In genomic region chr18:49646864-49647263, GRCh38 we compare ENCODE assay signal across 20 cellular contexts.
DNase-seq lines count a peak whose midpoint lies in the region; ATAC-seq, FAIRE-seq and TF ChIP-seq lines count a peak whose summit lies in the region.
"Had no signal": no experiment of that assay in that cellular context is flagged by ENCODE, and none has a peak within 500 bp of the region (broad histone marks: within the 10 kb centered on the region; RNA-seq: fewer than 3 reads in every experiment).

No MANE protein-coding gene starts in this region.

- H3K4me3 ChIP-seq in left ventricle myocardium inferior (no peak overlapping the region), small intestine (ENCODE audit: low read depth in 1 of 2, low read length in 2 of 2) (no peak overlapping the region)
- H3K4me3 ChIP-seq: BLaER1, SJSA1 had no signal

- H3K4me1 ChIP-seq in left ventricle myocardium inferior (peaks cover 35% of the 10 kb centered on the region), small intestine (ENCODE audit: control insufficient read depth in 2 of 2, insufficient read depth in 1 of 2, low read depth in 1 of 2, low read length in 1 of 2) (peaks cover 6% of the 10 kb centered on the region in 2 donors)
- H3K4me1 ChIP-seq: BLaER1 had no signal

- WGBS in small intestine, 3 donors: 39 to 67% (median 52%) methylated on average over 4 of the region's 4 CpGs

- no peak for DNase-seq in left ventricle myocardium inferior
- DNase-seq in Right ventricle myocardium inferior (ENCODE audit: missing footprints): no peak
- peak; percentile 2 for DNase-seq in mesenteric fat pad (ENCODE audit: low spot score)
- DNase-seq in small intestine: peak; percentile 74
- DNase-seq in NCI-H82 (lab: John Stamatoyannopoulos, UW): no peak
- no peak for DNase-seq in kidney tubule cell (ENCODE audit: low spot score)
- no peak for DNase-seq in DMS 273 (lab: John Stamatoyannopoulos, UW; ENCODE audit: unreplicated experiment)
- DNase-seq: DMS153; H9; Karpas-422; NCI-H1930; NCI-H510A treated with DMSO at 0.1 percent for 48 hours; NK-92 treated with Interleukin-12 subunit alpha and Interleukin-12 subunit beta, amount 100 ng/mL, for 24 hours; OCI-M1 had no signal

- no peaks in the 10 kb centered on the region for H3K36me3 ChIP-seq in left ventricle myocardium inferior
- H3K36me3 ChIP-seq in small intestine (ENCODE audit: control insufficient read depth in 2 of 2, insufficient read depth in 2 of 2, low read length in 2 of 2): no peaks in the 10 kb centered on the region
- H3K36me3 ChIP-seq: BLaER1, SJSA1 had no signal

- H3K9me3 ChIP-seq in left ventricle myocardium inferior (replicated peaks) (no peaks in the 10 kb centered on the region), small intestine (ENCODE audit: control insufficient read depth, low read depth) (no peaks in the 10 kb centered on the region)
- H3K9me3 ChIP-seq: BLaER1, SJSA1 had no signal

- no peak for FAIRE-seq in small intestine (lab: Jason Lieb, UNC)
- FAIRE-seq: GM18507 had no signal

- no peak for TF ChIP-seq CTCF in left ventricle myocardium inferior (IDR thresholded peaks at IDR 0.05; ENCODE audit: borderline replicate concordance)

- H3K27me3 ChIP-seq in left ventricle myocardium inferior (ENCODE audit: low read depth) (peaks cover 43% of the 10 kb centered on the region), small intestine (ENCODE audit: control insufficient read depth in 2 of 2, insufficient read depth in 2 of 2, low read length in 2 of 2) (no peaks in the 10 kb centered on the region)
- H3K27me3 ChIP-seq: BLaER1, SJSA1 had no signal

- ATAC-seq in Right ventricle myocardium inferior: no peak
- ATAC-seq in HG03432 (IDR thresholded peaks at IDR 0.05; ENCODE audit: unreplicated experiment): no peak

- intact Hi-C loops in left ventricle myocardium inferior (cut with micrococcal nuclease): no loop called here
- intact Hi-C loops in Right ventricle myocardium inferior (cut with DNase I): no loop called here

- H3K27ac ChIP-seq in left ventricle myocardium inferior (replicated peaks) (peak overlapping the region; percentile 59), small intestine (ENCODE audit: low read depth in 1 of 2, low read length in 1 of 2) (peak overlapping the region in 1 of 2 donors; percentile 49)
- H3K27ac ChIP-seq: 22Rv1, BLaER1, RWPE1, SJSA1 had no signal

Comparison
In these comparisons a context has a peak if more than half of its experiments do, and no peak if none do; other contexts are left out.
1. DNase-seq: peak in mesenteric fat pad (single experiment) and small intestine (single experiment); none in left ventricle myocardium inferior (single experiment), Right ventricle myocardium inferior (single experiment), NCI-H82 (single experiment), kidney tubule cell (single experiment) and DMS 273 (single experiment).